34 cellular contexts compared by ENCODE assay signal in genomic region chr5:116736671-116737070, GRCh38.
DNase-seq lines count a peak whose midpoint lies in the region; ATAC-seq and TF ChIP-seq lines count a peak whose summit lies in the region.
"Had no signal": no experiment of that assay in that cellular context is flagged by ENCODE, and none has a peak within 500 bp of the region (broad histone marks: within the 10 kb centered on the region; RNA-seq: fewer than 3 reads in every experiment).

No MANE protein-coding gene starts in this region.

- in situ Hi-C loops in G401 (cut with HindIII; ENCODE audit: low sequenced_read_pairs) = no loop called here

- no peaks in the 10 kb centered on the region for H3K27me3 ChIP-seq in endodermal cell (ENCODE audit: control insufficient read depth, insufficient read depth, low read length, poor library complexity, severe bottlenecking)
- H3K27me3 ChIP-seq: BE2C; BLaER1; BLaER1 treated with 17β-estradiol and CSF1 and Interleukin-3, amounts not matched to agents 10 nM and 100 nM had no signal

- peaks cover 2% of the 10 kb centered on the region for H3K27me3 Mint-ChIP-seq in endodermal cell (ENCODE audit: insufficient read depth)

- H3K27ac Mint-ChIP-seq in endodermal cell = no peak overlapping the region
- H3K27ac Mint-ChIP-seq: B cell; CD14-positive monocyte; CD4-positive, alpha-beta memory T cell; CD4-positive, alpha-beta T cell; CD4-positive, CD25-positive, alpha-beta regulatory T cell; CD8-positive, alpha-beta memory T cell; CD8-positive, alpha-beta T cell had no signal

- no peak for TF ChIP-seq CTCF in LNCaP clone FGC (IDR thresholded peaks at IDR 0.05; ENCODE audit: control insufficient read depth, extremely low read depth, insufficient read depth)
- TF ChIP-seq CTCF in VCaP (conservative IDR thresholded peaks at IDR 0.05) = no peak
- TF ChIP-seq CTCF in endodermal cell (conservative IDR thresholded peaks at IDR 0.05) = no peak

- peaks cover 21% of the 10 kb centered on the region for H3K4me1 ChIP-seq in endodermal cell (ENCODE audit: control insufficient read depth, insufficient read depth, low read length)
- H3K4me1 ChIP-seq: A549, BE2C had no signal

- peak overlapping the region; percentile 70; the same call in 1 of the 2 replicates for H3K27ac ChIP-seq in VCaP
- no peak overlapping the region for H3K27ac ChIP-seq in endodermal cell (ENCODE audit: low read depth, low read length)
- H3K27ac ChIP-seq: 22Rv1; A549; BLaER1; BLaER1 treated with 17β-estradiol and CSF1 and Interleukin-3, amounts not matched to agents 10 nM and 100 nM; C4-2B had no signal

- no peaks in the 10 kb centered on the region for H3K9me3 Mint-ChIP-seq in endodermal cell
- H3K9me3 Mint-ChIP-seq: CD4-positive, alpha-beta T cell; CD8-positive, alpha-beta memory T cell; CD8-positive, alpha-beta T cell had no signal

- H3K4me3 Mint-ChIP-seq in endodermal cell = no peak overlapping the region
- H3K4me3 Mint-ChIP-seq: B cell; CD14-positive monocyte; CD4-positive, alpha-beta memory T cell; CD4-positive, alpha-beta T cell; CD4-positive, CD25-positive, alpha-beta regulatory T cell; CD8-positive, alpha-beta memory T cell; CD8-positive, alpha-beta T cell had no signal

- H3K36me3 Mint-ChIP-seq in endodermal cell (ENCODE audit: low read depth) = no peaks in the 10 kb centered on the region
- H3K36me3 Mint-ChIP-seq: CD14-positive monocyte; CD4-positive, alpha-beta memory T cell; CD4-positive, CD25-positive, alpha-beta regulatory T cell; CD8-positive, alpha-beta memory T cell; CD8-positive, alpha-beta T cell had no signal

- H3K9me3 ChIP-seq in endodermal cell (ENCODE audit: control insufficient read depth, low read length) = no peaks in the 10 kb centered on the region
- H3K9me3 ChIP-seq: A549; BE2C; BLaER1; BLaER1 treated with 17β-estradiol and CSF1 and Interleukin-3, amounts not matched to agents 10 nM and 100 nM; Caco-2 had no signal

- DNase-seq in G401 (ENCODE audit: low spot score) = peak; percentile 26
- DNase-seq in LNCaP clone FGC (ENCODE audit: low read depth) = peak; percentile 92
- peak; percentile 20 for DNase-seq in cerebellar cortex (ENCODE audit: low spot score)
- no peak for DNase-seq in COR-L47 (lab: John Stamatoyannopoulos, UW)
- no peak for DNase-seq in endodermal cell
- DNase-seq: 8988T; ACHN; AML-193; BE2C; C1 segment of cervical spinal cord; Caco-2; Calu3; CD4-positive, alpha-beta memory T cell; CD4-positive, alpha-beta T cell; CD4-positive, CD25-positive, alpha-beta regulatory T cell; CD8-positive, alpha-beta memory T cell; CD8-positive, alpha-beta T cell; DMS 273 treated with DMSO at 0.1 percent for 48 hours; DMS153; DMS53; DMS79; DMS79 treated with DMSO at 0.1 percent for 48 hours; DND-41; EL had no signal

- H3K4me1 Mint-ChIP-seq in endodermal cell = peaks cover 51% of the 10 kb centered on the region
- H3K4me1 Mint-ChIP-seq: B cell; CD14-positive monocyte; CD4-positive, alpha-beta memory T cell; CD4-positive, CD25-positive, alpha-beta regulatory T cell; CD8-positive, alpha-beta memory T cell had no signal

- no peaks in the 10 kb centered on the region for H3K36me3 ChIP-seq in endodermal cell (ENCODE audit: control insufficient read depth, insufficient read depth, low read length)
- H3K36me3 ChIP-seq: BE2C; BLaER1; BLaER1 treated with 17β-estradiol and CSF1 and Interleukin-3, amounts not matched to agents 10 nM and 100 nM had no signal

- ATAC-seq in GM18520 (IDR thresholded peaks at IDR 0.05; ENCODE audit: unreplicated experiment) = no peak
- ATAC-seq in GM18870 (IDR thresholded peaks at IDR 0.05; ENCODE audit: unreplicated experiment) = no peak
- ATAC-seq: A549; CD8-positive, alpha-beta T cell had no signal

- H3K9ac ChIP-seq in endodermal cell (ENCODE audit: extremely low read depth, low read length, poor library complexity, severe bottlenecking) = no peak overlapping the region
- H3K9ac ChIP-seq: BLaER1; BLaER1 treated with 17β-estradiol and CSF1 and Interleukin-3, amounts not matched to agents 10 nM and 100 nM had no signal

- no peak overlapping the region for H3K4me3 ChIP-seq in LNCaP clone FGC (ENCODE audit: low read depth, low read length)
- no peak overlapping the region for H3K4me3 ChIP-seq in endodermal cell (ENCODE audit: low read length)
- H3K4me3 ChIP-seq: A549; BLaER1; BLaER1 treated with 17β-estradiol and CSF1 and Interleukin-3, amounts not matched to agents 10 nM and 100 nM had no signal

Comparison
In these comparisons a context has a peak if more than half of its experiments do, and no peak if none do; other contexts are left out.
1. DNase-seq: peak in G401 (single experiment), LNCaP clone FGC (single experiment) and cerebellar cortex (single experiment); none in COR-L47 (single experiment) and endodermal cell (single experiment).